1 cellular context compared by ENCODE assay signal in genomic region chr19:36115453-36116343, GRCh38.
TF ChIP-seq lines count a peak whose summit lies in the region.

TBCB (plus strand) TSS chr19:36115468; CDS start chr19:36115561, 93 bp downstream.

TF ChIP-seq in GM12878, 131 proteins besides CTCF, POLR2A, EP300 and RAD21 (continued from another document):
- no peak for TF ChIP-seq BCLAF1 (IDR thresholded peaks at IDR 0.05)
- no peak; the same call in 1 of the 2 replicates for TF ChIP-seq HCFC1 (IDR thresholded peaks at IDR 0.05; ENCODE audit: low read length)
- TF ChIP-seq KAT2A (conservative IDR thresholded peaks at IDR 0.05; ENCODE audit: control insufficient read depth, low read depth, low read length), result no peak
- no peak for TF ChIP-seq ATF2 (IDR thresholded peaks at IDR 0.05; ENCODE audit: low read length)
- TF ChIP-seq NRF1 (conservative IDR thresholded peaks at IDR 0.05; ENCODE audit: low read depth, low read length), result no peak
- no peak for TF ChIP-seq RELB (IDR thresholded peaks at IDR 0.05; ENCODE audit: low read depth)
